ENCODE assay signal across 19 cellular contexts in the genomic region with DNA sequence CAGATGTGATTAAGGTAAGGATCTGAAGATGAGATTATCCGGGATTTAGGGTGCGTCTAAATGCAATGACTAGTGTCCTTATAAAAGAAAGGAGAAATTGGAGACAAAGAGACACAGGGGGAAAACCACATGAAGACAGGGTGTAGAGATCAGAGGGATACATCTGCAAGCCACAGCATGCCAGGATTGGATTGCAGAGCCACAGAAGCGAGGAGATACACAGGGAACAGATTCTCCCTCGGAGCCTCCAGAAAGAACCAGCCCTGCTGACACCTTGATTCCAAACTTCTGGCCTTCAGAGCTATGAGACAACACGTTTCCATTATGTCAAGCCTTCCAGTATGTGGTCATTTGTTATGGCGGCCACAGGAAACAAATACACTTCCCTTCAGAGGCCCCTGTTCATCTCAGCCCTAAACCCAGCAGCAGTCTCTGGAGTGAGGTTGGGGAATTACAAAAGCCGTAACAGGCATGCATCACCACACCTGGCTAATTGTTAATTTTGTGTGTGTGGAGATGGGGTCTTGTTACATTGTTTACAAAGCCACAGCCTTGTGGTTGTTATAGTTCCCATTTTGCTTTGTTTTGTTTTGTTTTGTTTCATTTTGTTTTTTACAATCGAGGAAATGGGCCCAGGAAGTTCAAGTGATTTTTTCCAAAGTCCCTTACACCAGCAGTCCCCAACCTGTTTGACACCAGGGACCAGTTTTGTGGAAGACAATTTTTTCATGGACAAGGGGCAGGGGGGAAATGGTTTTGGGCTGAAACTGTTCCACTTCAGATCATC. TPM values are rescaled to one million over a fixed set of nuclear protein-coding genes. Genes with fewer than 3 reads are reported as not detected.
A peak's percentile ranks its signal among the peaks of the same experiment; 100 is the strongest.
DNase-seq lines count a peak whose midpoint lies in the region; ATAC-seq lines count a peak whose summit lies in the region.
"Had no signal": no experiment of that assay in that cellular context is flagged by ENCODE, and none has a peak within 500 bp of the region (broad histone marks: within the 10 kb centered on the region; RNA-seq: fewer than 3 reads in every experiment).

No MANE protein-coding gene starts in this region.

- WGBS in mesendoderm (ENCODE audit: extremely low coverage, insufficient coverage, low lambda C conversion rate) = no CpG with 5 or more reads among the region's 8 CpGs

- no peak overlapping the region for H3K27ac Mint-ChIP-seq in T-helper 2 cell treated with Interferon-gamma antibody and Interleukin-4, amounts not matched to agents 5 μg/mL and 100 μg/mL, for 36 hours
- H3K27ac Mint-ChIP-seq: activated CD4-positive, alpha-beta memory T cell treated with anti-CD3 and anti-CD28 coated beads, Interleukin-2, amount 10 ng/mL, durations not matched to agents 7 days and 5 days; CD8-positive, alpha-beta T cell had no signal

- no peaks in the 10 kb centered on the region for H3K79me2 ChIP-seq in mesendoderm (ENCODE audit: control insufficient read depth, insufficient read depth, low read length)

- H3K4me1 ChIP-seq in mesendoderm (ENCODE audit: control insufficient read depth, low read depth, low read length) = peaks cover 4% of the 10 kb centered on the region
- H3K4me1 ChIP-seq: A549 had no signal

- H3K4me1 Mint-ChIP-seq in T-helper 2 cell treated with Interferon-gamma antibody and Interleukin-4, amounts not matched to agents 5 μg/mL and 100 μg/mL, for 36 hours (ENCODE audit: low read depth) = no peaks in the 10 kb centered on the region
- H3K4me1 Mint-ChIP-seq: activated CD4-positive, alpha-beta memory T cell treated with anti-CD3 and anti-CD28 coated beads, Interleukin-2, amount 10 ng/mL, durations not matched to agents 7 days and 5 days had no signal

- H3K36me3 Mint-ChIP-seq in T-helper 2 cell treated with Interferon-gamma antibody and Interleukin-4, amounts not matched to agents 5 μg/mL and 100 μg/mL, for 36 hours (ENCODE audit: low read depth) = no peaks in the 10 kb centered on the region
- H3K36me3 Mint-ChIP-seq: CD8-positive, alpha-beta T cell had no signal

- H2BK5ac ChIP-seq in mesendoderm (ENCODE audit: low read length) = no peak overlapping the region

- no peak overlapping the region for H3K27ac ChIP-seq in mesendoderm (ENCODE audit: low read depth, low read length)
- H3K27ac ChIP-seq: A549, GM23248, KMS-11, thoracic aorta had no signal

- no peaks in the 10 kb centered on the region for H3K27me3 ChIP-seq in mesendoderm (ENCODE audit: insufficient read depth, low read length, poor library complexity)

- H3K36me3 ChIP-seq in mesendoderm (ENCODE audit: control insufficient read depth, insufficient read depth, low read length) = no peaks in the 10 kb centered on the region
- H3K36me3 ChIP-seq: thoracic aorta had no signal

- H3K9me3 Mint-ChIP-seq in T-helper 2 cell treated with Interferon-gamma antibody and Interleukin-4, amounts not matched to agents 5 μg/mL and 100 μg/mL, for 36 hours = no peaks in the 10 kb centered on the region
- H3K9me3 Mint-ChIP-seq: activated CD4-positive, alpha-beta memory T cell treated with anti-CD3 and anti-CD28 coated beads, Interleukin-2, amount 10 ng/mL, durations not matched to agents 7 days and 5 days; CD8-positive, alpha-beta T cell; neural crest cell had no signal

- peak; percentile 53 for ATAC-seq in HG03196 (IDR thresholded peaks at IDR 0.05; ENCODE audit: unreplicated experiment)
- ATAC-seq: A549; CD8-positive, alpha-beta T cell had no signal

- H2BK15ac ChIP-seq in mesendoderm (replicated peaks; ENCODE audit: low read depth) = no peak overlapping the region

- H4K5ac ChIP-seq in mesendoderm (ENCODE audit: low read length) = no peak overlapping the region

- H3K79me1 ChIP-seq in mesendoderm (ENCODE audit: low read length) = no peaks in the 10 kb centered on the region

- no peaks in the 10 kb centered on the region for H3K27me3 Mint-ChIP-seq in T-helper 2 cell treated with Interferon-gamma antibody and Interleukin-4, amounts not matched to agents 5 μg/mL and 100 μg/mL, for 36 hours (ENCODE audit: low read depth)
- H3K27me3 Mint-ChIP-seq: activated CD4-positive, alpha-beta memory T cell treated with anti-CD3 and anti-CD28 coated beads, Interleukin-2, amount 10 ng/mL, durations not matched to agents 7 days and 5 days had no signal

- H3K18ac ChIP-seq in mesendoderm (ENCODE audit: low read length) = no peak overlapping the region

- no peak overlapping the region for H4K8ac ChIP-seq in mesendoderm (ENCODE audit: low read depth, low read length)

- no peak overlapping the region for H3K4ac ChIP-seq in mesendoderm (ENCODE audit: low read depth, low read length)

- no peak overlapping the region for H2AK5ac ChIP-seq in mesendoderm (ENCODE audit: low read length)

- H3K4me3 Mint-ChIP-seq in T-helper 2 cell treated with Interferon-gamma antibody and Interleukin-4, amounts not matched to agents 5 μg/mL and 100 μg/mL, for 36 hours = no peak overlapping the region
- H3K4me3 Mint-ChIP-seq: activated CD4-positive, alpha-beta memory T cell treated with anti-CD3 and anti-CD28 coated beads, Interleukin-2, amount 10 ng/mL, durations not matched to agents 7 days and 5 days; CD8-positive, alpha-beta T cell; neural crest cell had no signal

- no peak overlapping the region for H3K23ac ChIP-seq in mesendoderm (ENCODE audit: low read length)

- no peak overlapping the region for H3K56ac ChIP-seq in mesendoderm (ENCODE audit: low read length)

- peak in 2 of 3 experiments; percentile 4 to 52 for DNase-seq in NCI-H1417 (lab: John Stamatoyannopoulos, UW)
- no peak for DNase-seq in NCI-H1417 treated with DMSO at 0.1 percent for 48 hours (lab: John Stamatoyannopoulos, UW)
- peak; percentile 58 for DNase-seq in NCI-H82 (lab: John Stamatoyannopoulos, UW)
- DNase-seq in mesendoderm = peak; percentile 27
- no peak for DNase-seq in GM03348 (ENCODE audit: low spot score)
- DNase-seq in T-helper 2 cell treated with Interferon-gamma antibody and Interleukin-4, amounts not matched to agents 5 μg/mL and 100 μg/mL, for 36 hours (ENCODE audit: low spot score) = no peak
- no peak for DNase-seq in T1000 (lab: John Stamatoyannopoulos, UW)
- DNase-seq: activated CD4-positive, alpha-beta memory T cell treated with anti-CD3 and anti-CD28 coated beads, Interleukin-2, amount 10 ng/mL, durations not matched to agents 7 days and 5 days; CD8-positive, alpha-beta T cell; foreskin melanocyte; GF-D8; GM23248; retina; SIG-M5 had no signal

- H3K9ac ChIP-seq in mesendoderm (ENCODE audit: low read length) = no peak overlapping the region
- H3K9ac ChIP-seq: GM23248, KMS-11 had no signal

- H3K4me2 ChIP-seq in mesendoderm (ENCODE audit: low read length) = no peak overlapping the region
- H3K4me2 ChIP-seq: A549, KMS-11 had no signal

- no peak overlapping the region for H3K4me3 ChIP-seq in mesendoderm (ENCODE audit: low read length)
- H3K4me3 ChIP-seq: A549, GM23248, thoracic aorta had no signal

- no peak overlapping the region for H2BK120ac ChIP-seq in mesendoderm (ENCODE audit: low read depth, low read length)

RNA-seq across cellular contexts. Expression of gene LYRM9, which starts 51.6 kb away (rescaled TPM):
- polyA plus RNA-seq in mesendoderm (2013, experiment 1 of 2) = 1.9 TPM
- 1.8 TPM for polyA plus RNA-seq in mesendoderm (2013, experiment 2 of 2)

Comparison
In these comparisons a context has a peak if more than half of its experiments do, and no peak if none do; other contexts are left out.
1. DNase-seq: peak in NCI-H1417 (2 of 3), NCI-H82 (single experiment) and mesendoderm (single experiment); none in NCI-H1417 treated with DMSO at 0.1 percent for 48 hours (single experiment), GM03348 (single experiment), T-helper 2 cell treated with Interferon-gamma antibody and Interleukin-4, amounts not matched to agents 5 μg/mL and 100 μg/mL, for 36 hours (single experiment) and T1000 (single experiment).